In the genomic region with DNA sequence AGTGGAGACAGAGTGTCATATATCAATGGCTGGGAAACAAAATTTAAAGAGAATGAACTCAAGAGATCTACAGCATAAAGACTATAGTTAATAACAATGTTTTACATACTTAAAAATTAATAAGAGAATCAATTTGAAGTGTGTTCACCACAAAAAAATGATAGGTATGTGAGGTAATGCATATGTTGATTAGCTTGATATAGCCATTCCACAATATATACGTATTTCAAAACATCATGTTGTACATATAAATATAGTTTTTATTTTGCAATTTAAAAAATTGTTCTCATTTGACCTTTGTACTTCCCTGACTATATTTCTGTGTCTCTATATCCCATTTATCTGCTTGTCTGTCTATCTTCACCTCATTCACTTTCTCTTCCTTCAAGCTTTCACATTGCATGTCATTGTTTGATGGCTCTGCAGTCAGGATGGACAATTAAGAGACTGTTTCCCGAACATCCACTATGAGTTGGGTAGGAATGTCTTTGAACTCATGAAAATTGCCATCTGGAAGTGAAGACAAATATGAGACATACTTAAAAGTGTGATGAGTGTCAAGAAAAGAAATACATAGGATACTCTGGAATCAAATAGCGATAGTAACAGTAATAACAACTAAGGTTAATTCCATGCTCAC, we compare ENCODE assay signal across 24 cellular contexts.
DNase-seq lines count a peak whose midpoint lies in the region; TF ChIP-seq lines count a peak whose summit lies in the region.
"Had no signal": no experiment of that assay in that cellular context is flagged by ENCODE, and none has a peak within 500 bp of the region (broad histone marks: within the 10 kb centered on the region; RNA-seq: fewer than 3 reads in every experiment).

No MANE protein-coding gene starts in this region.

- H3K4me1 ChIP-seq in SJSA1 (replicated peaks), result peaks cover 60% of the 10 kb centered on the region
- peaks cover 51% of the 10 kb centered on the region for H3K4me1 ChIP-seq in skeletal muscle satellite cell (ENCODE audit: control insufficient read depth, insufficient read depth, low read length)
- H3K4me1 ChIP-seq in right atrium auricular region, result peaks cover 0 to 8% of the 10 kb centered on the region in 2 donors

- H3K4me3 ChIP-seq in SJSA1 (no peak overlapping the region), skeletal muscle satellite cell (ENCODE audit: low read length) (no peak overlapping the region), right atrium auricular region (no peak overlapping the region)
- H3K4me3 ChIP-seq: thyroid gland had no signal

- no peaks in the 10 kb centered on the region; the same call in 1 of the 2 replicates for H3K36me3 ChIP-seq in SJSA1
- no peaks in the 10 kb centered on the region for H3K36me3 ChIP-seq in skeletal muscle satellite cell (ENCODE audit: insufficient read depth, low read length)
- no peaks in the 10 kb centered on the region for H3K36me3 ChIP-seq in right atrium auricular region
- H3K36me3 ChIP-seq: thyroid gland had no signal

- peak overlapping the region; percentile 89 for H3K27ac Mint-ChIP-seq in HFFc6
- H3K27ac Mint-ChIP-seq: activated CD8-positive, alpha-beta memory T cell treated with anti-CD3 and anti-CD28 coated beads, Interleukin-2, amount 10 ng/mL, durations not matched to agents 7 days and 5 days; memory B cell had no signal

- peak overlapping the region; percentile 83 for H3K9ac ChIP-seq in skeletal muscle satellite cell (ENCODE audit: low read depth, low read length)

- peak overlapping the region; percentile 64 for H3K4me2 ChIP-seq in skeletal muscle satellite cell (ENCODE audit: low read length)

- peaks cover 19% of the 10 kb centered on the region for H3K36me3 Mint-ChIP-seq in HFFc6 (ENCODE audit: low read depth)
- H3K36me3 Mint-ChIP-seq: activated CD8-positive, alpha-beta memory T cell treated with anti-CD3 and anti-CD28 coated beads, Interleukin-2, amount 10 ng/mL, durations not matched to agents 7 days and 5 days; memory B cell had no signal

- H3K27me3 Mint-ChIP-seq in HFFc6 (ENCODE audit: insufficient read depth), result peaks cover 3% of the 10 kb centered on the region
- H3K27me3 Mint-ChIP-seq: activated CD8-positive, alpha-beta memory T cell treated with anti-CD3 and anti-CD28 coated beads, Interleukin-2, amount 10 ng/mL, durations not matched to agents 7 days and 5 days had no signal

- H3K9me3 Mint-ChIP-seq in HFFc6, result 0 out of 2 replicates have a peak, but pooled peaks cover 3% of the 10 kb centered on the region
- H3K9me3 Mint-ChIP-seq: memory B cell had no signal

- no peak for TF ChIP-seq CTCF in HFFc6 (IDR thresholded peaks at IDR 0.05)
- TF ChIP-seq CTCF in right atrium auricular region (IDR thresholded peaks at IDR 0.05), result no peak

- DNase-seq in HFFc6, result no peak
- peak in 1 of 2 experiments; percentile 49 for DNase-seq in SJSA1 (ENCODE audit: low read depth in 1 of 2, low spot score in 2 of 2)
- no peak for DNase-seq in epithelial cell of prostate (ENCODE audit: low read depth, low spot score)
- DNase-seq in AG08395 (ENCODE audit: low spot score), result no peak
- DNase-seq in right atrium auricular region (ENCODE audit: low spot score), result no peak
- no peak for DNase-seq in NCI-H2107 treated with DMSO at 0.1 percent for 48 hours (lab: John Stamatoyannopoulos, UW; ENCODE audit: unreplicated experiment)
- DNase-seq: activated CD4-positive, CD25-positive, alpha-beta regulatory T cell treated with anti-CD3 and anti-CD28 coated beads, Interleukin-2, amount 50 U/mL, for 72 hours; activated CD8-positive, alpha-beta memory T cell treated with anti-CD3 and anti-CD28 coated beads, Interleukin-2, amount 10 ng/mL, durations not matched to agents 7 days and 5 days; activated gamma-delta T cell; C1 segment of cervical spinal cord; DMS53; glutamatergic neuron; KG1; NCI-H1105 treated with DMSO at 0.1 percent for 48 hours; NCI-H2171; NCI-H82; nucleus accumbens; stimulated activated CD4-positive, alpha-beta T cell treated with anti-CD3 and anti-CD28 coated beads, Interleukin-4, amount 100 ng/mL, for 24 hours; stimulated activated CD8-positive, alpha-beta memory T cell treated with anti-CD3 and anti-CD28 coated beads, Interleukin-4, amount 100 ng/mL, for 48 hours; T-helper 2 cell; thyroid gland had no signal

- no peaks in the 10 kb centered on the region for H3K27me3 ChIP-seq in SJSA1 (replicated peaks)
- no peaks in the 10 kb centered on the region for H3K27me3 ChIP-seq in skeletal muscle satellite cell (ENCODE audit: control insufficient read depth, insufficient read depth, low read length)
- H3K27me3 ChIP-seq in right atrium auricular region, result no peaks in the 10 kb centered on the region
- H3K27me3 ChIP-seq: thyroid gland had no signal

- peaks cover 74% of the 10 kb centered on the region for H3K4me1 Mint-ChIP-seq in HFFc6 (ENCODE audit: low read depth)
- H3K4me1 Mint-ChIP-seq: activated CD8-positive, alpha-beta memory T cell treated with anti-CD3 and anti-CD28 coated beads, Interleukin-2, amount 10 ng/mL, durations not matched to agents 7 days and 5 days; memory B cell had no signal

- no peaks in the 10 kb centered on the region for H3K9me3 ChIP-seq in SJSA1 (replicated peaks)
- H3K9me3 ChIP-seq in skeletal muscle satellite cell (replicated peaks; ENCODE audit: low read length), result no peaks in the 10 kb centered on the region
- H3K9me3 ChIP-seq in right atrium auricular region, result no peaks in the 10 kb centered on the region
- H3K9me3 ChIP-seq: thyroid gland had no signal

- peak overlapping the region; percentile 77 for H3K4me3 Mint-ChIP-seq in HFFc6
- H3K4me3 Mint-ChIP-seq: activated CD8-positive, alpha-beta memory T cell treated with anti-CD3 and anti-CD28 coated beads, Interleukin-2, amount 10 ng/mL, durations not matched to agents 7 days and 5 days; memory B cell had no signal

- H3K27ac ChIP-seq in SJSA1, result peak overlapping the region; percentile 99
- peak overlapping the region; percentile 93 for H3K27ac ChIP-seq in epithelial cell of prostate
- no peak overlapping the region for H3K27ac ChIP-seq in right atrium auricular region
- H3K27ac ChIP-seq: coronary artery, thyroid gland had no signal

Comparison
In these comparisons a context has a peak if more than half of its experiments do, and no peak if none do; other contexts are left out.
1. H3K27ac ChIP-seq: peak in SJSA1 (single experiment) and epithelial cell of prostate (single experiment); none in right atrium auricular region (0 of 2).